Comparison of ENCODE assay signal across 8 cellular contexts in genomic region chr6:125314019-125314581, GRCh38. TPM values are rescaled to one million over a fixed set of nuclear protein-coding genes. Genes with fewer than 3 reads are reported as not detected.
DNase-seq lines count a peak whose midpoint lies in the region; ATAC-seq, FAIRE-seq and TF ChIP-seq lines count a peak whose summit lies in the region.

No MANE protein-coding gene starts in this region.

- H3K4me1 ChIP-seq in HepG2 (ENCODE audit: insufficient read depth, low read length), result peaks cover 6% of the 10 kb centered on the region; the same call in 1 of the 2 replicates
- peaks cover 0 to 7% (median 2%) of the 10 kb centered on the region in 4 donors for H3K4me1 ChIP-seq in stomach

- DNase-seq in BJ (ENCODE audit: low read depth) (no peak), NCI-H1694 treated with DMSO at 0.1 percent for 48 hours (lab: John Stamatoyannopoulos, UW) (peak; percentile 55), T1000 (lab: John Stamatoyannopoulos, UW) (peak; percentile 44), coronary artery (ENCODE audit: low spot score) (peak; percentile 81), HepG2 (ENCODE audit: low spot score) (peak; percentile 53), stomach (peak; percentile 58)

- TF ChIP-seq RAD21 in HepG2 (CRISPR knock-in tag; IDR thresholded peaks at IDR 0.05), result peak; percentile 83

- no peak overlapping the region for H3K4me2 ChIP-seq in HepG2 (ENCODE audit: low read depth, low read length)

- H4K20me1 ChIP-seq in HepG2 (ENCODE audit: insufficient read depth, low read length), result no peaks in the 10 kb centered on the region

- H3K36me3 ChIP-seq in BJ (ENCODE audit: control insufficient read depth, insufficient read depth, low read length) (no peaks in the 10 kb centered on the region), HepG2 (replicated peaks in 1 of 2; ENCODE audit: control insufficient read depth in 1 of 2, insufficient read depth in 2 of 2, low read length in 2 of 2) (no peaks in the 10 kb centered on the region), stomach (no peaks in the 10 kb centered on the region)

- ATAC-seq in GM18517 (IDR thresholded peaks at IDR 0.05; ENCODE audit: unreplicated experiment) (peak; percentile 81), HG02870 (IDR thresholded peaks at IDR 0.05; ENCODE audit: unreplicated experiment) (peak; percentile 96), HepG2 (peak; percentile 94)

- BruUV-seq in HepG2 (replicated peaks; lab: Mats Ljungman, UMichigan), result no TSS peak

- H3K27ac ChIP-seq in coronary artery (peak overlapping the region in 1 of 2 donors; percentile 72), HepG2 (ENCODE audit: extremely low read length, insufficient read depth, low read length) (no peak overlapping the region), stomach (no peak overlapping the region)

- WGBS in HepG2 (ENCODE audit: low lambda C conversion rate), result 18% methylated on average over 10 of the region's 10 CpGs
- 15 to 26% (median 21%) methylated on average over 10 of the region's 10 CpGs for WGBS in stomach, 5 donors

- TF ChIP-seq EP300 in HepG2 (IDR thresholded peaks at IDR 0.05; ENCODE audit: low read depth in 2 of 2, low read length in 2 of 2) (no peak), HepG2 (CRISPR knock-in tag; IDR thresholded peaks at IDR 0.05; ENCODE audit: borderline replicate concordance) (no peak), stomach (IDR thresholded peaks at IDR 0.05) (no peak)

- CTCF ChIA-PET in BJ (lab: Yijun Ruan, JAX), result interaction anchor here (0.7 to 5.8 kb wide), 16 partner anchors 8 to 657 kb away, joined by 3 to 74 read pairs (median 4); no protein-coding TSS in a partner anchor
- CTCF ChIA-PET in HepG2 (lab: Yijun Ruan, JAX; ENCODE audit: low intra/inter-chr PET ratio, low total read pairs), result interaction anchor here (0.7 to 4.9 kb wide), 3 partner anchors 439 to 455 kb away, joined by 5 to 57 read pairs (median 27); no protein-coding TSS in a partner anchor

- TF ChIP-seq CTCF in BJ (IDR thresholded peaks at IDR 0.05; ENCODE audit: insufficient read depth, low read depth, low read length), result peak; percentile 79
- TF ChIP-seq CTCF in coronary artery (IDR thresholded peaks at IDR 0.05), result peak; percentile 75
- peak; percentile 87 for TF ChIP-seq CTCF in HepG2 (CRISPR knock-in tag; IDR thresholded peaks at IDR 0.05)
- peak in 5 of 7 experiments; percentile 20 to 73 (median 63) for TF ChIP-seq CTCF in stomach (IDR thresholded peaks at IDR 0.05)

- intact Hi-C loops in HepG2 (cut with micrococcal nuclease; ENCODE audit: unreplicated experiment), result loop anchor here (1.0 to 5.0 kb wide), 5 partner anchors 439 to 1808 kb away; no protein-coding TSS in a partner anchor
- intact Hi-C loops in stomach (cut with DNase I; ENCODE audit: low total_unique reads), result loop anchor here (5.0 kb wide), 1 partner anchor 448 kb away; no protein-coding TSS in a partner anchor

- no peaks in the 10 kb centered on the region for H3K79me2 ChIP-seq in HepG2 (ENCODE audit: insufficient read depth, low read length)

- peak; percentile 76 for FAIRE-seq in HepG2 (lab: Jason Lieb, UNC)

- H3K27me3 ChIP-seq in BJ (ENCODE audit: control insufficient read depth, insufficient read depth, low read length) (peaks cover 5% of the 10 kb centered on the region), HepG2 (ENCODE audit: control insufficient read depth in 1 of 2, insufficient read depth in 2 of 2, low read length in 2 of 2) (peaks cover 0 to 16% of the 10 kb centered on the region in 2 experiments; a peak in 1 of 5 replicates), stomach (no peaks in the 10 kb centered on the region)

- H3K9me3 ChIP-seq in HepG2 (ENCODE audit: low read length), result no peaks in the 10 kb centered on the region
- no peaks in the 10 kb centered on the region for H3K9me3 ChIP-seq in stomach

- no peak overlapping the region for H3K4me3 ChIP-seq in BJ (ENCODE audit: low read depth, low read length)
- H3K4me3 ChIP-seq in coronary artery, result peak overlapping the region; percentile 36
- no peak overlapping the region for H3K4me3 ChIP-seq in HepG2 (replicated peaks in 1 of 3; ENCODE audit: insufficient read depth in 1 of 3, low read depth in 2 of 3, low read length in 3 of 3)
- H3K4me3 ChIP-seq in stomach, result no peak overlapping the region

- no peak overlapping the region for H2AFZ ChIP-seq in HepG2 (ENCODE audit: low read length)

- POLR2A ChIA-PET in BJ (lab: Charles Lee), result no interaction called here
- POLR2A ChIA-PET in HepG2 (lab: Yijun Ruan, JAX), result interaction anchor here (1.4 kb wide), 1 partner anchor 12 kb away, joined by 3 read pairs; the partner anchor contains the start of gene HDDC2

- TF ChIP-seq POLR2A in HepG2 (IDR thresholded peaks at IDR 0.05; ENCODE audit: insufficient read depth in 1 of 2, low read depth in 2 of 2, low read length in 2 of 2) (no peak), stomach (IDR thresholded peaks at IDR 0.05) (no peak)

- H3K9ac ChIP-seq in HepG2 (ENCODE audit: insufficient read depth, low read depth, low read length), result no peak overlapping the region

- in situ Hi-C loops in HepG2 (cut with HindIII; ENCODE audit: extremely low pct_ligation_motif_present, low pct_unique_long_range_greater_than_20kb), result loop anchor here (5.0 to 25.0 kb wide), 2 partner anchors 438 to 1798 kb away; partner anchors contain the start of gene RSPO3

TF ChIP-seq in HepG2, 621 proteins besides CTCF, POLR2A, EP300 and RAD21 (continues in another document):
- TF ChIP-seq FOXJ3 (CRISPR knock-in tag; IDR thresholded peaks at IDR 0.05; ENCODE audit: borderline replicate concordance), result no peak
- no peak for TF ChIP-seq SRSF4 (IDR thresholded peaks at IDR 0.05; ENCODE audit: low read depth, low read length, poor library complexity, severe bottlenecking)
- TF ChIP-seq STAG1 (CRISPR knock-in tag; IDR thresholded peaks at IDR 0.05), result peak; percentile 92
- TF ChIP-seq SNAPC4 (CRISPR knock-in tag; IDR thresholded peaks at IDR 0.05), result peak; percentile 89; the same call in 1 of the 2 replicates
- no peak for TF ChIP-seq POLR2AphosphoS5 (IDR thresholded peaks at IDR 0.05; ENCODE audit: low read depth, low read length)

RNA-seq across cellular contexts. Expression of gene HDDC2, which starts 12.3 kb away (rescaled TPM):
- 109 and 131 TPM in 2 replicates for polyA plus RNA-seq in BJ (2011; rRNA removed)
- polyA minus RNA-seq in BJ (2011; rRNA and poly(A)+ RNA removed), result 18.9 and 19.2 TPM in 2 replicates
- 78.7 and 90.7 TPM in 2 replicates for total RNA-seq in HepG2 (2016; rRNA removed; fragmentation: Illumina TruSeq; extraction: Trizol)
- 88.3 and 123 TPM in 2 replicates for total RNA-seq in HepG2 (2016; cell fraction: cytosol; rRNA removed; fragmentation: Illumina TruSeq; extraction: Trizol; ENCODE audit: low read depth)
- 78.6 and 90.1 TPM in 2 replicates for total RNA-seq in HepG2 (2016; cell fraction: insoluble cytoplasmic fraction; rRNA removed; fragmentation: Illumina TruSeq; extraction: Trizol)
- 109 and 116 TPM in 2 replicates for total RNA-seq in HepG2 (2016; cell fraction: membrane; rRNA removed; fragmentation: Illumina TruSeq; extraction: Trizol)
- total RNA-seq in HepG2 (2016; cell fraction: nucleus; rRNA removed; fragmentation: Illumina TruSeq; extraction: Trizol), result 36.7 and 41.9 TPM in 2 replicates
- polyA plus RNA-seq in HepG2 (2011; rRNA removed), result 67.3 and 76.7 TPM in 2 replicates
- polyA plus RNA-seq in HepG2 (2011; cell fraction: cytosol; rRNA removed), result 67.0 and 70.1 TPM in 2 replicates
- polyA plus RNA-seq in HepG2 (2011; cell fraction: nucleus; rRNA removed), result 28.7 and 34.1 TPM in 2 replicates
- 43.8 and 65.4 TPM in 2 replicates for polyA plus RNA-seq in HepG2 (2012)
- polyA plus RNA-seq in HepG2 (2016; cell fraction: cytosol; fragmentation: Illumina TruSeq; extraction: Trizol; ENCODE audit: low read depth), result 157 and 182 TPM in 2 replicates
- polyA plus RNA-seq in HepG2 (2016; cell fraction: insoluble cytoplasmic fraction; fragmentation: Illumina TruSeq; extraction: Trizol; ENCODE audit: low read depth), result 117 and 122 TPM in 2 replicates
- polyA plus RNA-seq in HepG2 (2016; cell fraction: membrane; fragmentation: Illumina TruSeq; extraction: Trizol; ENCODE audit: low read depth), result 128 and 148 TPM in 2 replicates
- 66.5 and 70.9 TPM in 2 replicates for polyA plus RNA-seq in HepG2 (2016; cell fraction: nucleus; fragmentation: Illumina TruSeq; extraction: Trizol; ENCODE audit: insufficient read depth, low read depth)
- polyA minus RNA-seq in HepG2 (2011; rRNA and poly(A)+ RNA removed; ENCODE audit: low replicate concordance), result 17.2 and 19.5 TPM in 2 replicates
- 16.6 and 17.1 TPM in 2 replicates for polyA minus RNA-seq in HepG2 (2011; cell fraction: cytosol; rRNA and poly(A)+ RNA removed)
- 43.1 and 51.2 TPM in 2 replicates for polyA minus RNA-seq in HepG2 (2011; cell fraction: nucleus; rRNA and poly(A)+ RNA removed)
- 10 to 100 TPM in 3 of 5 donors, 1 to 10 TPM in 1, not detected in 1; 7.6 to 48.0 (median 28.5) TPM for total RNA-seq in stomach
- 100 to 1,000 TPM in 2 of 3 donors, 10 to 100 TPM in 1; 84.5 to 145 (median 110) TPM for polyA plus RNA-seq in stomach
